19 cellular contexts compared by ENCODE assay signal in genomic region chr11:125079151-125079877, GRCh38. TPM values are rescaled to one million over a fixed set of nuclear protein-coding genes. Genes with fewer than 3 reads are reported as not detected.
DNase-seq lines count a peak whose midpoint lies in the region; TF ChIP-seq lines count a peak whose summit lies in the region.
"Had no signal": no experiment of that assay in that cellular context is flagged by ENCODE, and none has a peak within 500 bp of the region (broad histone marks: within the 10 kb centered on the region; RNA-seq: fewer than 3 reads in every experiment).

No MANE protein-coding gene starts in this region.

- H3K4me3 ChIP-seq in adrenal gland = no peak overlapping the region
- H3K4me3 ChIP-seq: Peyer's patch, thoracic aorta had no signal

- H3K27me3 ChIP-seq in adrenal gland = no peaks in the 10 kb centered on the region
- H3K27me3 ChIP-seq: Peyer's patch had no signal

- TF ChIP-seq POLR2A in adrenal gland (IDR thresholded peaks at IDR 0.05) = no peak

- DNase-seq in AG20443 (ENCODE audit: low spot score) (peak; percentile 10), M059J (ENCODE audit: low read depth) (peak; percentile 92), adrenal gland (peak in 2 of 7 donors; percentile 19 to 52), lung microvascular endothelial cell (ENCODE audit: low read depth in 2 of 2) (peak; percentile 42 to 75), NCI-H2196 treated with DMSO at 0.1 percent for 48 hours (lab: John Stamatoyannopoulos, UW; ENCODE audit: unreplicated experiment) (no peak), GM13976 (ENCODE audit: low spot score) (no peak), GM20000 (ENCODE audit: low spot score) (no peak), hippocampal formation (lab: John Stamatoyannopoulos, UW) (no peak)
- DNase-seq: activated CD4-positive, alpha-beta T cell treated with anti-CD3 and anti-CD28 coated beads for 4 hours; activated CD8-positive, alpha-beta memory T cell treated with anti-CD3 and anti-CD28 coated beads, Interleukin-2, amount 50 U/mL, for 4 hours; activated gamma-delta T cell; amygdala; CD4-positive, alpha-beta memory T cell; DMS79 treated with DMSO at 0.1 percent for 48 hours; NCI-H1105; NCI-H2107; Peyer's patch had no signal

- H3K9me3 ChIP-seq in adrenal gland (replicated peaks in 1 of 3) = no peaks in the 10 kb centered on the region
- H3K9me3 ChIP-seq: Peyer's patch, thoracic aorta had no signal

- peaks cover 0 to 54% of the 10 kb centered on the region in 2 donors for H3K36me3 ChIP-seq in adrenal gland (replicated peaks in 1 of 2)
- H3K36me3 ChIP-seq: Peyer's patch, thoracic aorta had no signal

- intact Hi-C loops in adrenal gland (cut with DNase I) = no loop called here

- in situ Hi-C loops in GM13976 (cut with MboI; ENCODE audit: low sequenced_read_pairs, unreplicated experiment) = no loop called here

- 73 to 80% (median 77%) methylated on average over 17 to 18 of the region's 18 CpGs for WGBS in adrenal gland, 4 donors

- H3K27ac ChIP-seq in adrenal gland = peak overlapping the region in 3 of 5 donors; percentile 31 to 58 (median 34)
- H3K27ac ChIP-seq: Peyer's patch, thoracic aorta had no signal

- H3K4me1 ChIP-seq in adrenal gland (replicated peaks in 1 of 2) = peaks cover 13 to 57% of the 10 kb centered on the region in 2 donors
- H3K4me1 ChIP-seq: Peyer's patch had no signal

- no peak for TF ChIP-seq CTCF in adrenal gland (IDR thresholded peaks at IDR 0.05)
- no peak for TF ChIP-seq CTCF in GM13976 (IDR thresholded peaks at IDR 0.05; ENCODE audit: borderline replicate concordance, control extremely low read depth, extremely low read depth, insufficient read depth, missing control alignments)
- no peak for TF ChIP-seq CTCF in GM20000 (IDR thresholded peaks at IDR 0.05; ENCODE audit: extremely low read depth, missing control alignments)

RNA-seq across cellular contexts. Expression of gene SLC37A2, which starts 16.2 kb away (rescaled TPM):
- 7.2 and 11.8 TPM in 2 replicates for total RNA-seq in M059J (2014; rRNA removed; shearing (Covaris generic))
- 100 to 1,000 TPM in 7 of 8 donors, 10 to 100 TPM in 1; 85.3 to 389 (median 177) TPM for total RNA-seq in adrenal gland
- polyA plus RNA-seq in adrenal gland = 100 to 1,000 TPM in 1 of 3 donors, 10 to 100 TPM in 2; 73.4 to 274 (median 75.9) TPM
- 0.20 and 0.87 TPM in 2 replicates for total RNA-seq in lung microvascular endothelial cell
- total RNA-seq: A673 had no signal
- polyA plus RNA-seq: CD4-positive, alpha-beta memory T cell had no signal

RNA-seq across cellular contexts. Expression of gene TMEM218, which starts 32.1 kb away (rescaled TPM):
- 24.0 and 32.7 TPM in 2 replicates for total RNA-seq in M059J (2014; rRNA removed; shearing (Covaris generic))
- total RNA-seq in adrenal gland = 10 to 100 TPM; 19.7 to 42.3 (median 25.8) TPM
- 10 to 100 TPM; 19.3 to 38.7 (median 20.4) TPM for polyA plus RNA-seq in adrenal gland
- total RNA-seq in lung microvascular endothelial cell = 14.4 and 17.9 TPM in 2 replicates

Comparison
In these comparisons a context has a peak if more than half of its experiments do, and no peak if none do; other contexts are left out.
1. DNase-seq: peak in AG20443 (single experiment), M059J (single experiment) and lung microvascular endothelial cell (2 of 2); none in NCI-H2196 treated with DMSO at 0.1 percent for 48 hours (single experiment), GM13976 (single experiment), GM20000 (single experiment) and hippocampal formation (0 of 2).